Comparison of ENCODE assay signal across 1 cellular context in genomic region chr2:170235860-170236638, GRCh38.
A peak's percentile ranks its signal among the peaks of the same experiment; 100 is the strongest.
TF ChIP-seq lines count a peak whose summit lies in the region.

No MANE protein-coding gene starts in this region.

TF ChIP-seq in K562, 482 proteins besides CTCF, POLR2A, EP300 and RAD21 (continued from another document):
- TF ChIP-seq CREB5 (CRISPR knock-in tag; IDR thresholded peaks at IDR 0.05) (no peak), ZNF23 (CRISPR knock-in tag; IDR thresholded peaks at IDR 0.05) (0 out of 2 replicates have a peak, but pooled peaks have one; percentile 70), ZNF407 (IDR thresholded peaks at IDR 0.05; ENCODE audit: low read depth) (no peak), CHD2 (IDR thresholded peaks at IDR 0.05; ENCODE audit: low read depth, low read length) (no peak), SRF (CRISPR knock-in tag; IDR thresholded peaks at IDR 0.05) (peak; percentile 41 to 82; a peak in 1 of 4 replicates), NEUROD1 (IDR thresholded peaks at IDR 0.05; ENCODE audit: borderline replicate concordance, low read depth, low read length, partially characterized antibody) (peak; percentile 57), ID3 (CRISPR knock-in tag; IDR thresholded peaks at IDR 0.05) (no peak), ID3 (tag; IDR thresholded peaks at IDR 0.05) (0 out of 2 replicates have a peak, but pooled peaks have one; percentile 55)
TF ChIP-seq in K562: peak in this region for 132.
